ENCODE assay signal across 10 cellular contexts in the genomic region with DNA sequence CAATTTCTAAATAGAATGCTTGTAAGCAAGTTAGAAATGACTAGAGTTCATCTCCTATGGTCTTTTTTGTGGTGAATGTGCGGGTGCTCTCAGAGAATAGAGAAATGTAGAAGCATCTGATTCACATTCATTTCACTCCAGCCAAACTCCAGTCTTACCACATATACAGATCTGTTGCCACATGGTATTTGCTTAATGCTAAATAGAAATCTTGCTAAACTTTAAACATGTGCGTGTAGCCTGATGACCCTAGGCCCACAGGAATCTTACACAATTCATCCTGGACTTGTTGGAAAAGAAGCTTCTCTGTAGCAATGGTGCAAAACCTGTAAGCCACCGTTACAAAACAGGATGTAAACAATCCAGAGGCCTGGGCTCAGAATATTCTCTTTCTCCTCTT.
DNase-seq lines count a peak whose midpoint lies in the region; ATAC-seq and TF ChIP-seq lines count a peak whose summit lies in the region.
"Had no signal": no experiment of that assay in that cellular context is flagged by ENCODE, and none has a peak within 500 bp of the region (broad histone marks: within the 10 kb centered on the region; RNA-seq: fewer than 3 reads in every experiment).

No MANE protein-coding gene starts in this region.

- peaks cover 14% of the 10 kb centered on the region for H3K4me1 Mint-ChIP-seq in activated T-helper 1 cell treated with anti-CD3 and anti-CD28 coated beads, Interleukin-12 subunit alpha, Interleukin-12 subunit beta, Interleukin-2, Interleukin-4 antibody, amounts not matched to agents 30 ng/mL and 10 ng/mL and 1 ng/mL, durations not matched to agents 14 hours and 24 hours and 36 hours (ENCODE audit: low read depth)

- no peak overlapping the region for H3K4me3 ChIP-seq in right atrium auricular region
- H3K4me3 ChIP-seq in ascending aorta: no peak overlapping the region

- TF ChIP-seq CTCF in right atrium auricular region (IDR thresholded peaks at IDR 0.05) (no peak), ascending aorta (IDR thresholded peaks at IDR 0.05) (no peak)

- intact Hi-C loops in Right ventricle myocardium inferior (cut with DNase I): no loop called here
- intact Hi-C loops in ascending aorta (cut with DNase I): loop anchor here (5.0 kb wide), 1 partner anchor 34 kb away; no protein-coding TSS in a partner anchor
- intact Hi-C loops in activated T-helper 1 cell treated with anti-CD3 and anti-CD28 coated beads, Interleukin-12 subunit alpha, Interleukin-12 subunit beta, Interleukin-2, Interleukin-4 antibody, amounts not matched to agents 30 ng/mL and 10 ng/mL and 1 ng/mL, durations not matched to agents 14 hours and 24 hours and 36 hours (cut with micrococcal nuclease): no loop called here

- peaks cover 2% of the 10 kb centered on the region for H3K27me3 Mint-ChIP-seq in activated T-helper 1 cell treated with anti-CD3 and anti-CD28 coated beads, Interleukin-12 subunit alpha, Interleukin-12 subunit beta, Interleukin-2, Interleukin-4 antibody, amounts not matched to agents 30 ng/mL and 10 ng/mL and 1 ng/mL, durations not matched to agents 14 hours and 24 hours and 36 hours (ENCODE audit: insufficient read depth)

- H3K36me3 ChIP-seq in right atrium auricular region (no peaks in the 10 kb centered on the region), ascending aorta (no peaks in the 10 kb centered on the region)
- H3K36me3 ChIP-seq: BE2C had no signal

- peak overlapping the region; percentile 39 to 80 for H3K27ac ChIP-seq in right atrium auricular region
- peak overlapping the region; percentile 54 to 56 for H3K27ac ChIP-seq in ascending aorta

- H3K4me3 Mint-ChIP-seq in activated T-helper 1 cell treated with anti-CD3 and anti-CD28 coated beads, Interleukin-12 subunit alpha, Interleukin-12 subunit beta, Interleukin-2, Interleukin-4 antibody, amounts not matched to agents 30 ng/mL and 10 ng/mL and 1 ng/mL, durations not matched to agents 14 hours and 24 hours and 36 hours: no peak overlapping the region

- ATAC-seq in Right ventricle myocardium inferior: no peak
- peak; percentile 67 for ATAC-seq in left lobe of liver
- ATAC-seq in GM18520 (IDR thresholded peaks at IDR 0.05; ENCODE audit: unreplicated experiment): no peak
- no peak for ATAC-seq in GM18870 (IDR thresholded peaks at IDR 0.05; ENCODE audit: unreplicated experiment)

- H3K9me3 Mint-ChIP-seq in activated T-helper 1 cell treated with anti-CD3 and anti-CD28 coated beads, Interleukin-12 subunit alpha, Interleukin-12 subunit beta, Interleukin-2, Interleukin-4 antibody, amounts not matched to agents 30 ng/mL and 10 ng/mL and 1 ng/mL, durations not matched to agents 14 hours and 24 hours and 36 hours: peaks cover 12% of the 10 kb centered on the region

- H3K9me3 ChIP-seq in right atrium auricular region (peaks cover 0 to 12% of the 10 kb centered on the region in 2 donors), ascending aorta (peaks cover 0 to 4% of the 10 kb centered on the region in 2 donors)
- H3K9me3 ChIP-seq: BE2C had no signal

- H3K4me1 ChIP-seq in right atrium auricular region (peaks cover 4 to 18% of the 10 kb centered on the region in 2 donors), ascending aorta (peaks cover 3 to 13% of the 10 kb centered on the region in 2 donors)
- H3K4me1 ChIP-seq: BE2C had no signal

- H3K27ac Mint-ChIP-seq in activated T-helper 1 cell treated with anti-CD3 and anti-CD28 coated beads, Interleukin-12 subunit alpha, Interleukin-12 subunit beta, Interleukin-2, Interleukin-4 antibody, amounts not matched to agents 30 ng/mL and 10 ng/mL and 1 ng/mL, durations not matched to agents 14 hours and 24 hours and 36 hours: no peak overlapping the region

- DNase-seq in right atrium auricular region (ENCODE audit: low spot score) (no peak), Right ventricle myocardium inferior (ENCODE audit: missing footprints) (no peak), ascending aorta (ENCODE audit: low spot score in 2 of 2) (no peak), left lobe of liver (ENCODE audit: low spot score) (peak; percentile 73), NCI-H524 (lab: John Stamatoyannopoulos, UW) (no peak)
- DNase-seq in activated T-helper 1 cell treated with anti-CD3 and anti-CD28 coated beads, Interleukin-12 subunit alpha, Interleukin-12 subunit beta, Interleukin-2, Interleukin-4 antibody, amounts not matched to agents 30 ng/mL and 10 ng/mL and 1 ng/mL, durations not matched to agents 14 hours and 24 hours and 36 hours (ENCODE audit: low spot score): no peak
- DNase-seq: stimulated activated CD8-positive, alpha-beta memory T cell treated with anti-CD3 and anti-CD28 coated beads, Interleukin-4, amount 100 ng/mL, for 48 hours had no signal

- H3K27me3 ChIP-seq in right atrium auricular region (no peaks in the 10 kb centered on the region), ascending aorta (no peaks in the 10 kb centered on the region)
- H3K27me3 ChIP-seq: BE2C had no signal

- H3K36me3 Mint-ChIP-seq in activated T-helper 1 cell treated with anti-CD3 and anti-CD28 coated beads, Interleukin-12 subunit alpha, Interleukin-12 subunit beta, Interleukin-2, Interleukin-4 antibody, amounts not matched to agents 30 ng/mL and 10 ng/mL and 1 ng/mL, durations not matched to agents 14 hours and 24 hours and 36 hours (ENCODE audit: low read depth): no peaks in the 10 kb centered on the region
